1 cellular context compared by ENCODE assay signal in the genomic region with DNA sequence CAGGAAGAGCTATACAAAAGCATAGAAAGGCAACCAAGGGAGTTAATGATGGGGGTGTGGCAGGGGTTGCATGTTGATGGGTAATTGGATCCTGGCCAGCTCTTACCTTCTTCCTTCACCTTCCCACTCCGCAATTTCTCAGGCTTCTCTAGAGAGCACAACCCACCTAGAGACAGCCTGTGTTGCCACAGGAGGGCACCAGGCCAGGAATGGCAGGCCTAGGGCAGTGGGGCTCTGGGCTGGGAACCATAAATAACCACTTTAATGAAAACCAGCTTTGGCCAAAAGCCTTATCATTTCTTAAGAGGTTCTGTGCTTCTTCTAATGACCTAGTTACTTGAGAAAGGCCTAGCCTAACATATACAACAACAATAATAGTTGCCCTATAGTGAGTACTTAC.
TF ChIP-seq lines count a peak whose summit lies in the region.

No MANE protein-coding gene starts in this region.

TF ChIP-seq in H1, 55 proteins besides CTCF, POLR2A, EP300 and RAD21:
- TF ChIP-seq SRF (IDR thresholded peaks at IDR 0.05; ENCODE audit: low read depth, low read length) (no peak), SUZ12 (IDR thresholded peaks at IDR 0.05; ENCODE audit: low read length) (no peak), YY1 (IDR thresholded peaks at IDR 0.05; ENCODE audit: low read depth, low read length) (no peak), HDAC6 (IDR thresholded peaks at IDR 0.05; ENCODE audit: low read depth, low read length) (no peak), RXRA (IDR thresholded peaks at IDR 0.05; ENCODE audit: insufficient read depth, low read depth, low read length) (no peak), JUND (IDR thresholded peaks at IDR 0.05; ENCODE audit: low read length) (no peak), CREB1 (IDR thresholded peaks at IDR 0.05) (no peak), NANOG (IDR thresholded peaks at IDR 0.05; ENCODE audit: insufficient read depth, low read depth, low read length, poor library complexity, severe bottlenecking) (no peak), GABPA (IDR thresholded peaks at IDR 0.05; ENCODE audit: borderline replicate concordance, insufficient read depth, low read length) (no peak), CBX5 (IDR thresholded peaks at IDR 0.05; ENCODE audit: low read depth, low read length) (no peak), ASH2L (IDR thresholded peaks at IDR 0.05; ENCODE audit: low read length) (no peak)
- TF ChIP-seq, protein P1, sequence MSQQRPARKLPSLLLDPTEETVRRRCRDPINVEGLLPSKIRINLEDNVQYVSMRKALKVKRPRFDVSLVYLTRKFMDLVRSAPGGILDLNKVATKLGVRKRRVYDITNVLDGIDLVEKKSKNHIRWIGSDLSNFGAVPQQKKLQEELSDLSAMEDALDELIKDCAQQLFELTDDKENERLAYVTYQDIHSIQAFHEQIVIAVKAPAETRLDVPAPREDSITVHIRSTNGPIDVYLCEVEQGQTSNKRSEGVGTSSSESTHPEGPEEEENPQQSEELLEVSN (IDR thresholded peaks at IDR 0.05), result no peak
